ENCODE assay signal across 1 cellular context in genomic region chr11:12117200-12117995, GRCh38.
TF ChIP-seq lines count a peak whose summit lies in the region.

No MANE protein-coding gene starts in this region.

TF ChIP-seq in SK-N-SH, 30 proteins besides CTCF, POLR2A, EP300 and RAD21 (continued from another document):
- no peak for TF ChIP-seq ELF1 (IDR thresholded peaks at IDR 0.05)
- TF ChIP-seq RCOR1 (IDR thresholded peaks at IDR 0.05; ENCODE audit: low read length), result no peak
- no peak for TF ChIP-seq YY1 (IDR thresholded peaks at IDR 0.05; ENCODE audit: low read depth)
- TF ChIP-seq FOSL2 (IDR thresholded peaks at IDR 0.05; ENCODE audit: borderline replicate concordance, low read depth), result no peak
- no peak for TF ChIP-seq USF2 (IDR thresholded peaks at IDR 0.05; ENCODE audit: borderline replicate concordance, low read depth, low read length)
- TF ChIP-seq GABPA (IDR thresholded peaks at IDR 0.05; ENCODE audit: low read depth), result no peak
- TF ChIP-seq RFX5 (IDR thresholded peaks at IDR 0.05; ENCODE audit: low read length), result no peak
- no peak for TF ChIP-seq EZH2phosphoT487 (IDR thresholded peaks at IDR 0.05; ENCODE audit: borderline replicate concordance, low read depth)
